1 cellular context compared by ENCODE assay signal in genomic region chr2:208725280-208725679, GRCh38.
TF ChIP-seq lines count a peak whose summit lies in the region.

No MANE protein-coding gene starts in this region.

TF ChIP-seq in GM23338, 12 proteins besides CTCF, POLR2A, EP300 and RAD21 (continued from another document):
- no peak for TF ChIP-seq ZNF462 (CRISPR knock-in tag; IDR thresholded peaks at IDR 0.05)
- no peak for TF ChIP-seq POLR2AphosphoS5 (IDR thresholded peaks at IDR 0.05; ENCODE audit: low read depth)
- TF ChIP-seq JUNB (IDR thresholded peaks at IDR 0.05; ENCODE audit: unreplicated experiment), result no peak
TF ChIP-seq in GM23338: peak in this region for 0.
